ENCODE assay signal across 11 cellular contexts in genomic region chr22:38172016-38172431, GRCh38. TPM values are rescaled to one million over a fixed set of nuclear protein-coding genes. Genes with fewer than 3 reads are reported as not detected.
DNase-seq lines count a peak whose midpoint lies in the region; ATAC-seq and TF ChIP-seq lines count a peak whose summit lies in the region.
"Had no signal": no experiment of that assay in that cellular context is flagged by ENCODE, and none has a peak within 500 bp of the region (broad histone marks: within the 10 kb centered on the region; RNA-seq: fewer than 3 reads in every experiment).

No MANE protein-coding gene starts in this region.

- peak overlapping the region in 2 of 3 donors; percentile 20 to 61 for H3K27ac Mint-ChIP-seq in CD4-positive, CD25-positive, alpha-beta regulatory T cell

- no peak for DNase-seq in CD4-positive, CD25-positive, alpha-beta regulatory T cell
- DNase-seq in NCI-H69 (lab: John Stamatoyannopoulos, UW) (peak; percentile 76), dorsolateral prefrontal cortex (peak in 1 of 10 donors; percentile 20), omental fat pad (ENCODE audit: low spot score) (no peak), cerebellar nuclear complex (lab: John Stamatoyannopoulos, UW) (no peak), mesendoderm (no peak), GM10248 (ENCODE audit: extremely low spot score) (no peak)

- ATAC-seq in CD4-positive, CD25-positive, alpha-beta regulatory T cell (ENCODE audit: low read depth in 2 of 2), result no peak
- ATAC-seq in omental fat pad (ENCODE audit: low FRiP score), result peak; percentile 22
- no peak for ATAC-seq in HG02884 (IDR thresholded peaks at IDR 0.05; ENCODE audit: unreplicated experiment)

- H3K27ac ChIP-seq in CD4-positive, CD25-positive, alpha-beta regulatory T cell (ENCODE audit: insufficient read depth, low read length, poor library complexity, severe bottlenecking), result no peak overlapping the region
- H3K27ac ChIP-seq in dorsolateral prefrontal cortex (peak overlapping the region in 46 of 59 donors; percentile 8 to 94 (median 80)), mesendoderm (ENCODE audit: low read depth, low read length) (no peak overlapping the region)
- H3K27ac ChIP-seq: ovary had no signal

- no peak overlapping the region for H2BK120ac ChIP-seq in mesendoderm (ENCODE audit: low read depth, low read length)

- H3K4me1 Mint-ChIP-seq in CD4-positive, CD25-positive, alpha-beta regulatory T cell, result peaks cover 4 to 41% (median 10%) of the 10 kb centered on the region in 4 donors

- H4K8ac ChIP-seq in mesendoderm (ENCODE audit: low read depth, low read length), result no peak overlapping the region

- no peak overlapping the region for H2AK5ac ChIP-seq in mesendoderm (ENCODE audit: low read length)

- H3K79me2 ChIP-seq in mesendoderm (ENCODE audit: control insufficient read depth, insufficient read depth, low read length), result no peaks in the 10 kb centered on the region

- H3K27me3 ChIP-seq in CD4-positive, CD25-positive, alpha-beta regulatory T cell (ENCODE audit: control insufficient read depth, insufficient read depth, low read length), result no peaks in the 10 kb centered on the region
- H3K27me3 ChIP-seq in dorsolateral prefrontal cortex (no peaks in the 10 kb centered on the region), mesendoderm (ENCODE audit: insufficient read depth, low read length, poor library complexity) (no peaks in the 10 kb centered on the region)
- H3K27me3 ChIP-seq: ovary had no signal

- H3K56ac ChIP-seq in mesendoderm (ENCODE audit: low read length), result no peak overlapping the region

- no peak overlapping the region for H3K18ac ChIP-seq in mesendoderm (ENCODE audit: low read length)

- H3K4me1 ChIP-seq in CD4-positive, CD25-positive, alpha-beta regulatory T cell (ENCODE audit: control insufficient read depth, insufficient read depth, low read length, poor library complexity, severe bottlenecking), result peaks cover 17% of the 10 kb centered on the region
- no peaks in the 10 kb centered on the region for H3K4me1 ChIP-seq in mesendoderm (ENCODE audit: control insufficient read depth, low read depth, low read length)

- peaks cover 22% of the 10 kb centered on the region for H3K36me3 ChIP-seq in CD4-positive, CD25-positive, alpha-beta regulatory T cell (ENCODE audit: control insufficient read depth, insufficient read depth, low read length)
- no peaks in the 10 kb centered on the region for H3K36me3 ChIP-seq in mesendoderm (ENCODE audit: control insufficient read depth, insufficient read depth, low read length)
- H3K36me3 ChIP-seq: ovary had no signal

- no peak overlapping the region for H4K5ac ChIP-seq in mesendoderm (ENCODE audit: low read length)

- H3K23ac ChIP-seq in mesendoderm (ENCODE audit: low read length), result no peak overlapping the region

- H3K4ac ChIP-seq in mesendoderm (ENCODE audit: low read depth, low read length), result no peak overlapping the region

- H3K4me3 ChIP-seq in CD4-positive, CD25-positive, alpha-beta regulatory T cell (ENCODE audit: low read depth, low read length), result no peak overlapping the region
- H3K4me3 ChIP-seq in dorsolateral prefrontal cortex (no peak overlapping the region), mesendoderm (ENCODE audit: low read length) (no peak overlapping the region)
- H3K4me3 ChIP-seq: ovary had no signal

- H3K27me3 Mint-ChIP-seq in CD4-positive, CD25-positive, alpha-beta regulatory T cell, result no peaks in the 10 kb centered on the region
- H3K27me3 Mint-ChIP-seq: activated naive CD4-positive, alpha-beta T cell treated with anti-CD3 and anti-CD28 coated beads, Interleukin-2, amount 50 U/mL, for 24 hours had no signal

- H3K4me3 Mint-ChIP-seq in CD4-positive, CD25-positive, alpha-beta regulatory T cell, result no peak overlapping the region
- H3K4me3 Mint-ChIP-seq: activated naive CD4-positive, alpha-beta T cell treated with anti-CD3 and anti-CD28 coated beads, Interleukin-2, amount 50 U/mL, for 24 hours; CD8-positive, alpha-beta T cell had no signal

- WGBS in mesendoderm (ENCODE audit: extremely low coverage, insufficient coverage, low lambda C conversion rate), result no CpG with 5 or more reads among the region's 6 CpGs

- CTCF ChIA-PET in GM10248 (lab: Yijun Ruan, JAX), result no interaction called here

- H3K9me3 ChIP-seq in CD4-positive, CD25-positive, alpha-beta regulatory T cell (ENCODE audit: control insufficient read depth in 2 of 2, low read length in 2 of 2), result no peaks in the 10 kb centered on the region
- H3K9me3 ChIP-seq: ovary had no signal

- no peak overlapping the region for H2BK5ac ChIP-seq in mesendoderm (ENCODE audit: low read length)

- no peak overlapping the region for H3K4me2 ChIP-seq in mesendoderm (ENCODE audit: low read length)

- POLR2A ChIA-PET in GM10248 (lab: Yijun Ruan, JAX), result no interaction called here

- H3K9ac ChIP-seq in mesendoderm (ENCODE audit: low read length), result no peak overlapping the region

- TF ChIP-seq CTCF in dorsolateral prefrontal cortex (IDR thresholded peaks at IDR 0.05 in 54 of 56, conservative IDR thresholded peaks at IDR 0.05 in 2 of 56; ENCODE audit: low read depth in 1 of 56, partially characterized antibody in 56 of 56) (no peak), omental fat pad (IDR thresholded peaks at IDR 0.05) (no peak), GM10248 (IDR thresholded peaks at IDR 0.05; ENCODE audit: control extremely low read depth, extremely low read depth, low read depth, missing control alignments) (no peak)

- peaks cover 11% of the 10 kb centered on the region for H3K36me3 Mint-ChIP-seq in CD4-positive, CD25-positive, alpha-beta regulatory T cell

- H2BK15ac ChIP-seq in mesendoderm (replicated peaks; ENCODE audit: low read depth), result no peak overlapping the region

- no peaks in the 10 kb centered on the region for H3K9me3 Mint-ChIP-seq in CD4-positive, CD25-positive, alpha-beta regulatory T cell
- H3K9me3 Mint-ChIP-seq: activated naive CD4-positive, alpha-beta T cell treated with anti-CD3 and anti-CD28 coated beads, Interleukin-2, amount 50 U/mL, for 24 hours; CD8-positive, alpha-beta T cell had no signal

- no peaks in the 10 kb centered on the region for H3K79me1 ChIP-seq in mesendoderm (ENCODE audit: low read length)

- intact Hi-C loops in dorsolateral prefrontal cortex (cut with DNase I), result loop anchor here in 1 of 2 donors (5.0 kb wide), 1 partner anchor 60 kb away; the partner anchor contains the start of gene BAIAP2L2

RNA-seq across cellular contexts. Expression of gene PLA2G6, which starts 9.6 kb away (rescaled TPM):
- 137 TPM for total RNA-seq in CD4-positive, CD25-positive, alpha-beta regulatory T cell
- 1 to 10 TPM; 2.6 to 6.9 (median 5.4) TPM for polyA plus RNA-seq in CD4-positive, CD25-positive, alpha-beta regulatory T cell
- total RNA-seq in dorsolateral prefrontal cortex (100 to 1,000 TPM in 17 of 120 experiments, 10 to 100 TPM in 103; 45.0 to 160 (median 76.4) TPM), omental fat pad (10 to 100 TPM; 30.8 to 58.5 (median 45.1) TPM)
- 2.4 TPM for polyA plus RNA-seq in mesendoderm (2013, experiment 1 of 2)
- 2.4 TPM for polyA plus RNA-seq in mesendoderm (2013, experiment 2 of 2)

RNA-seq across cellular contexts. Expression of gene MAFF, which starts 29.8 kb away (rescaled TPM):
- 39.4 TPM for total RNA-seq in CD4-positive, CD25-positive, alpha-beta regulatory T cell
- 1 to 10 TPM; 1.4 to 2.4 (median 2.0) TPM for polyA plus RNA-seq in CD4-positive, CD25-positive, alpha-beta regulatory T cell
- 100 to 1,000 TPM in 1 of 120 experiments, 10 to 100 TPM in 67, 1 to 10 TPM in 52; 3.4 to 113 (median 10.9) TPM for total RNA-seq in dorsolateral prefrontal cortex
- 100 to 1,000 TPM in 3 of 4 donors, 10 to 100 TPM in 1; 73.9 to 334 (median 202) TPM for total RNA-seq in omental fat pad
- 6.2 TPM for polyA plus RNA-seq in mesendoderm (2013, experiment 1 of 2)
- 6.4 TPM for polyA plus RNA-seq in mesendoderm (2013, experiment 2 of 2)

Comparison
In these comparisons a context has a peak if more than half of its experiments do, and no peak if none do; other contexts are left out.
1. H3K27ac ChIP-seq: peak in dorsolateral prefrontal cortex (46 of 59); none in CD4-positive, CD25-positive, alpha-beta regulatory T cell (single experiment) and mesendoderm (single experiment).